1 cellular context compared by ENCODE assay signal in genomic region chr3:191111722-191112121, GRCh38.
TF ChIP-seq lines count a peak whose summit lies in the region.

No MANE protein-coding gene starts in this region.

TF ChIP-seq in HepG2, 621 proteins besides CTCF, POLR2A, EP300 and RAD21 (continued from another document):
- peak; percentile 95 for TF ChIP-seq MNT (IDR thresholded peaks at IDR 0.05)
- no peak for TF ChIP-seq KDM1A (CRISPR knock-in tag; IDR thresholded peaks at IDR 0.05)
- TF ChIP-seq PAF1 (CRISPR knock-in tag; IDR thresholded peaks at IDR 0.05), result no peak
